Comparison of ENCODE assay signal across 8 cellular contexts in genomic region chr9:110183208-110184145, GRCh38. TPM values are rescaled to one million over a fixed set of nuclear protein-coding genes. Genes with fewer than 3 reads are reported as not detected.
DNase-seq lines count a peak whose midpoint lies in the region; ATAC-seq and TF ChIP-seq lines count a peak whose summit lies in the region.

No MANE protein-coding gene starts in this region.

- H4K20me1 ChIP-seq in Loucy (ENCODE audit: insufficient read depth, low read length, poor library complexity, severe bottlenecking) = no peaks in the 10 kb centered on the region

- H3K27me3 ChIP-seq in Loucy (ENCODE audit: insufficient read depth, low read length, poor library complexity, severe bottlenecking) (no peaks in the 10 kb centered on the region), SJCRH30 (no peaks in the 10 kb centered on the region), adipocyte (replicated peaks; ENCODE audit: control insufficient read depth, insufficient read depth, low read length) (no peaks in the 10 kb centered on the region), right cardiac atrium (ENCODE audit: control insufficient read depth, insufficient read depth) (no peaks in the 10 kb centered on the region)

- intact Hi-C loops in right cardiac atrium (cut with DNase I) (loop anchor here in 1 of 4 donors (10.0 kb wide), 1 partner anchor 441 kb away; no protein-coding TSS in a partner anchor), sciatic nerve (cut with DNase I) (no loop called here)

- no peak overlapping the region for H3K27ac ChIP-seq in SJCRH30
- H3K27ac ChIP-seq in right cardiac atrium (ENCODE audit: low read length) = no peak overlapping the region

- H3K4me1 ChIP-seq in Loucy (ENCODE audit: insufficient read depth, low read length, poor library complexity, severe bottlenecking) (no peaks in the 10 kb centered on the region), SJCRH30 (no peaks in the 10 kb centered on the region), adipocyte (ENCODE audit: control insufficient read depth, insufficient read depth, low read length) (peaks cover 23% of the 10 kb centered on the region), right cardiac atrium (ENCODE audit: control insufficient read depth, insufficient read depth, low read length) (peaks cover 3% of the 10 kb centered on the region)

- H3K9ac ChIP-seq in Loucy (ENCODE audit: low read depth, low read length, poor library complexity, severe bottlenecking) (no peak overlapping the region), adipocyte (ENCODE audit: low read length) (no peak overlapping the region)

- H3K4me3 ChIP-seq in Loucy (ENCODE audit: low read length, poor library complexity, severe bottlenecking) (no peak overlapping the region), SJCRH30 (no peak overlapping the region), adipocyte (ENCODE audit: low read length) (no peak overlapping the region), right cardiac atrium (ENCODE audit: low read length) (no peak overlapping the region)

- no peaks in the 10 kb centered on the region for H3K79me2 ChIP-seq in Loucy (ENCODE audit: insufficient read depth, low read length)

- TF ChIP-seq CTCF in Loucy (conservative IDR thresholded peaks at IDR 0.05; ENCODE audit: low read length) = peak; percentile 82

- 79% methylated on average over 7 of the region's 7 CpGs for WGBS in right cardiac atrium

- DNase-seq in ELR (ENCODE audit: low read depth) = peak; percentile 77
- peak; percentile 73 to 86 for DNase-seq in SJCRH30
- peak; percentile 76 for DNase-seq in adipocyte (ENCODE audit: low read depth)
- DNase-seq in right cardiac atrium = peak in 1 of 3 donors; percentile 38
- DNase-seq in sciatic nerve (ENCODE audit: low spot score) = peak; percentile 69

- peak; percentile 88 for ATAC-seq in GM21786 (IDR thresholded peaks at IDR 0.05; ENCODE audit: unreplicated experiment)
- ATAC-seq in right cardiac atrium = peak; percentile 53 to 62
- peak; percentile 75 for ATAC-seq in sciatic nerve
- no peak for ATAC-seq in HG03442 (IDR thresholded peaks at IDR 0.05; ENCODE audit: unreplicated experiment)

- H3K9me3 ChIP-seq in Loucy (ENCODE audit: insufficient read depth, low read depth, low read length) = no peaks in the 10 kb centered on the region
- H3K9me3 ChIP-seq in SJCRH30 (replicated peaks) = no peaks in the 10 kb centered on the region
- no peaks in the 10 kb centered on the region for H3K9me3 ChIP-seq in adipocyte (ENCODE audit: control insufficient read depth, low read length)
- no peaks in the 10 kb centered on the region for H3K9me3 ChIP-seq in right cardiac atrium (ENCODE audit: control insufficient read depth, low read length)

- H3K36me3 ChIP-seq in Loucy (ENCODE audit: insufficient read depth, low read length) (no peaks in the 10 kb centered on the region), SJCRH30 (no peaks in the 10 kb centered on the region), adipocyte (ENCODE audit: control insufficient read depth, insufficient read depth, low read length, severe bottlenecking) (no peaks in the 10 kb centered on the region)

- no peak overlapping the region for H3K4me2 ChIP-seq in Loucy (ENCODE audit: low read depth, low read length, poor library complexity, severe bottlenecking)

- no peaks in the 10 kb centered on the region for H3K9me2 ChIP-seq in Loucy (replicated peaks; ENCODE audit: low read depth, low read length)

- H3F3A ChIP-seq in Loucy (ENCODE audit: low read depth) = no peaks in the 10 kb centered on the region

- H2AFZ ChIP-seq in Loucy (ENCODE audit: low read length) = peak overlapping the region; percentile 24; the same call in 1 of the 2 replicates

RNA-seq across cellular contexts. Expression of gene C9orf152, which starts 24.5 kb away (rescaled TPM):
- total RNA-seq in SJCRH30 (2014; rRNA removed; shearing (Covaris generic)) = not detected in 2 replicates
- total RNA-seq in right cardiac atrium (not detected), sciatic nerve (not detected)
- not detected for polyA plus RNA-seq in right cardiac atrium
